In the genomic region with DNA sequence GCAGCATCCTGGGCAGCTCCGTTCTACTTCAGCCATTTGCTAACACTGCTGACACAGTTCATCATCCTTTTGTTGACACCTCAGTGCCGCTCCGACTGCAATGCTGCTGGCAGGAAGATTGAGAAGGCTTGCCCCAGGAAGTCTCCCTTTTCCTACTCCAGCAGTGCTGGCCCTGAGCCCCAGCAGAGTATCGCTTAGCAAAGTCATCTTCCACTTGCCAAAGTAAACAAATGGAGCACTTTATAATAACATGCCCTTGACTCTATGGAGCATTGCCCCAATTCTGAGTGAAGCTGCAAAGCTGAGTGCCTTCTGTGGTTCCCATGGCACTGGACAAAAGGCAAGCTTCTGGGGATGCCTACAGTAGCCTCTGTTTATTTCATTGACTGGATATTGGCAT, we compare ENCODE assay signal across 11 cellular contexts. TPM values are rescaled to one million over a fixed set of nuclear protein-coding genes. Genes with fewer than 3 reads are reported as not detected.
A peak's percentile ranks its signal among the peaks of the same experiment; 100 is the strongest.
DNase-seq lines count a peak whose midpoint lies in the region.
"Had no signal": no experiment of that assay in that cellular context is flagged by ENCODE, and none has a peak within 500 bp of the region (broad histone marks: within the 10 kb centered on the region; RNA-seq: fewer than 3 reads in every experiment).

No MANE protein-coding gene starts in this region.

- peaks cover 45% of the 10 kb centered on the region for H3K4me1 Mint-ChIP-seq in dendritic cell treated with granulocyte-macrophage colony-stimulating factor and Interleukin-4, amounts not matched to agents 40 ng/mL and 50 ng/mL, for 4 days (ENCODE audit: low read depth)
- H3K4me1 Mint-ChIP-seq in activated CD4-positive, alpha-beta memory T cell treated with anti-CD3 and anti-CD28 coated beads, Interleukin-2, amount 10 ng/mL, durations not matched to agents 7 days and 5 days: no peaks in the 10 kb centered on the region

- peak; percentile 70 for DNase-seq in COLO668 (lab: John Stamatoyannopoulos, UW; ENCODE audit: unreplicated experiment)
- peak; percentile 47 for DNase-seq in NCI-H1105 (lab: John Stamatoyannopoulos, UW)
- peak; percentile 26 for DNase-seq in myocyte (ENCODE audit: low read depth)
- no peak for DNase-seq in NCI-H526 (lab: John Stamatoyannopoulos, UW)
- no peak for DNase-seq in NCI-H2171 treated with DMSO at 0.1 percent for 48 hours (lab: John Stamatoyannopoulos, UW)
- no peak for DNase-seq in nucleus accumbens (lab: John Stamatoyannopoulos, UW)
- DNase-seq in activated CD4-positive, alpha-beta memory T cell treated with anti-CD3 and anti-CD28 coated beads, Interleukin-2, amount 10 ng/mL, durations not matched to agents 7 days and 5 days: no peak
- DNase-seq: activated naive CD4-positive, alpha-beta T cell treated with Interleukin-2 at 50 U/mL for 16 hours; CD4-positive, alpha-beta T cell; T-helper 1 cell had no signal

- POLR2A ChIA-PET in activated CD4-positive, alpha-beta memory T cell treated with anti-CD3 and anti-CD28 coated beads, Interleukin-2, amount 10 ng/mL, durations not matched to agents 7 days and 5 days (lab: Charles Lee): no interaction called here

- H3K9me3 Mint-ChIP-seq in dendritic cell treated with granulocyte-macrophage colony-stimulating factor and Interleukin-4, amounts not matched to agents 40 ng/mL and 50 ng/mL, for 4 days: no peaks in the 10 kb centered on the region
- H3K9me3 Mint-ChIP-seq in activated CD4-positive, alpha-beta memory T cell treated with anti-CD3 and anti-CD28 coated beads, Interleukin-2, amount 10 ng/mL, durations not matched to agents 7 days and 5 days: no peaks in the 10 kb centered on the region
- H3K9me3 Mint-ChIP-seq: CD4-positive, alpha-beta T cell had no signal

- H3K27me3 Mint-ChIP-seq in dendritic cell treated with granulocyte-macrophage colony-stimulating factor and Interleukin-4, amounts not matched to agents 40 ng/mL and 50 ng/mL, for 4 days: no peaks in the 10 kb centered on the region
- H3K27me3 Mint-ChIP-seq in activated CD4-positive, alpha-beta memory T cell treated with anti-CD3 and anti-CD28 coated beads, Interleukin-2, amount 10 ng/mL, durations not matched to agents 7 days and 5 days: peaks cover 21% of the 10 kb centered on the region

- H3K36me3 Mint-ChIP-seq in dendritic cell treated with granulocyte-macrophage colony-stimulating factor and Interleukin-4, amounts not matched to agents 40 ng/mL and 50 ng/mL, for 4 days (ENCODE audit: low read depth): no peaks in the 10 kb centered on the region
- no peaks in the 10 kb centered on the region for H3K36me3 Mint-ChIP-seq in activated CD4-positive, alpha-beta memory T cell treated with anti-CD3 and anti-CD28 coated beads, Interleukin-2, amount 10 ng/mL, durations not matched to agents 7 days and 5 days (ENCODE audit: low read depth)

- peak overlapping the region; percentile 38 for H3K27ac Mint-ChIP-seq in dendritic cell treated with granulocyte-macrophage colony-stimulating factor and Interleukin-4, amounts not matched to agents 40 ng/mL and 50 ng/mL, for 4 days
- no peak overlapping the region for H3K27ac Mint-ChIP-seq in activated CD4-positive, alpha-beta memory T cell treated with anti-CD3 and anti-CD28 coated beads, Interleukin-2, amount 10 ng/mL, durations not matched to agents 7 days and 5 days
- H3K27ac Mint-ChIP-seq: CD4-positive, alpha-beta T cell had no signal

- CTCF ChIA-PET in activated CD4-positive, alpha-beta memory T cell treated with anti-CD3 and anti-CD28 coated beads, Interleukin-2, amount 10 ng/mL, durations not matched to agents 7 days and 5 days (lab: Charles Lee): no interaction called here

- H3K4me3 Mint-ChIP-seq in dendritic cell treated with granulocyte-macrophage colony-stimulating factor and Interleukin-4, amounts not matched to agents 40 ng/mL and 50 ng/mL, for 4 days: no peak overlapping the region
- H3K4me3 Mint-ChIP-seq in activated CD4-positive, alpha-beta memory T cell treated with anti-CD3 and anti-CD28 coated beads, Interleukin-2, amount 10 ng/mL, durations not matched to agents 7 days and 5 days: no peak overlapping the region
- H3K4me3 Mint-ChIP-seq: CD4-positive, alpha-beta T cell had no signal

- intact Hi-C loops in dendritic cell treated with granulocyte-macrophage colony-stimulating factor and Interleukin-4, amounts not matched to agents 40 ng/mL and 50 ng/mL, for 4 days (cut with micrococcal nuclease): no loop called here

RNA-seq across cellular contexts. Expression of a gene that starts 32.2 kb away (rescaled TPM):
- total RNA-seq in myocyte: not detected in 2 replicates
- polyA plus RNA-seq in myocyte (2012): not detected
- not detected for total RNA-seq in activated CD4-positive, alpha-beta memory T cell treated with anti-CD3 and anti-CD28 coated beads, Interleukin-2, amount 10 ng/mL, durations not matched to agents 7 days and 5 days

Comparison
In these comparisons a context has a peak if more than half of its experiments do, and no peak if none do; other contexts are left out.
1. DNase-seq: peak in COLO668 (single experiment), NCI-H1105 (single experiment) and myocyte (single experiment); none in NCI-H526 (0 of 2), NCI-H2171 treated with DMSO at 0.1 percent for 48 hours (single experiment), nucleus accumbens (0 of 56) and activated CD4-positive, alpha-beta memory T cell treated with anti-CD3 and anti-CD28 coated beads, Interleukin-2, amount 10 ng/mL, durations not matched to agents 7 days and 5 days (single experiment).